ENCODE assay signal across 1 cellular context in the genomic region with DNA sequence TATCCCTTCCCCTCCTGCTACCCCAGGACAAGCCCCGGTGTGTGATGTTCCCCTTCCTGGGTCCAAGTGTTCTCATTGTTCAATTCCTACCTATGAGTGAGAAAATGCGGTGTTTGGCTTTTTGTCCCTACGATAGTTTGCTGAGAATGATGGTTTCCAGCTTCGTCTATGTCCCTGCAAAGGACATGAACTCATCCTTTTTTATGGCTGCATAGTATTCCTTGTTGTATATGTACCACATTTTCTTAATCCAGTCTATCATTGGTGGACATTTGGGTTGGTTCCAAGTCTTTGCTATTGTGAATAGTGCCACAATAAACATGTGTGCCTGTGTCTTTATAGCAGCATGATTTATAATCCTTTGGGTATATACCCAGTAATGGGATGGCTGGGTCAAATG. TPM values are rescaled to one million over a fixed set of nuclear protein-coding genes. Genes with fewer than 3 reads are reported as not detected.
"Had no signal": no experiment of that assay in that cellular context is flagged by ENCODE, and none has a peak within 500 bp of the region (broad histone marks: within the 10 kb centered on the region; RNA-seq: fewer than 3 reads in every experiment).

No MANE protein-coding gene starts in this region.

RNA-seq across cellular contexts. Expression of a gene that starts 55.1 kb away (rescaled TPM):
- total RNA-seq: ascending aorta had no signal
